ENCODE assay signal across 8 cellular contexts in the genomic region with DNA sequence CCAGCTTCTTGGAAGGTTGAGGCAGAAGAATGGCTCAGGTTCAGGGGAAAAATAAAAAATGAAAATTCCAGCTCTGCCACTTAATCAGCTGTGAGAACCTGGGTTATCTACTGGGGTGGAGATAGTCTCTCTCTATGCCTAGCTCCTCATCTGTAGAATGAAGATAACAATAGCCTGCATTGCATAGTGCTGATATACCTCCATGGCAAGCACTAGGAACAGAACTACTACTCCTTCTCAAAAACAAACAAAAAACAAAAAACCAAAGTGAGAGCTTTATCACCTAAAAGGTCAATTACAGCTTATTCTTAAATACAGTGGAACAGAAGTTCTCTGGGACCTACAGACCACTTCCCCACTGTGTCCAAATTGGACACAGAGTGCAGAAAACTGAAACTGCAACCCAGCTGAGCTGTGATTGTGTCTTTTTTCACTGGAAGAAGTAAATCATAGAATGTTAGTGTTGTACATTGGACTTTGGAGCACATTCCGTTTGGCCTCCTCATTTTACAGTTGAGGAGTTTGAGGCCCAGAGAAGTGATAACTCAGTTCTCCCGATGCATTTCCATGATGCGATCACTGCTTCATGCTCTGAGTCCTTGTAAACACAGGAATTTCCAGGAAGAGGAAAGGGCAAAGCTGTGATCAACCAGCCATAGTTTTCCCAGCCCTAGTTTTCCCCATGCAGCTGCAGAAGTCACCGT. TPM values are rescaled to one million over a fixed set of nuclear protein-coding genes. Genes with fewer than 3 reads are reported as not detected.
A peak's percentile ranks its signal among the peaks of the same experiment; 100 is the strongest.
DNase-seq lines count a peak whose midpoint lies in the region; ATAC-seq and TF ChIP-seq lines count a peak whose summit lies in the region.

No MANE protein-coding gene starts in this region.

- H3K36me3 ChIP-seq in duodenal mucosa (ENCODE audit: control insufficient read depth in 1 of 2, insufficient read depth in 2 of 2, low read length in 2 of 2) (no peaks in the 10 kb centered on the region), psoas muscle (ENCODE audit: insufficient read depth in 1 of 2, low read depth in 1 of 2) (no peaks in the 10 kb centered on the region)

- H3K27me3 ChIP-seq in duodenal mucosa (ENCODE audit: control insufficient read depth in 1 of 2, insufficient read depth in 2 of 2, low read length in 2 of 2) (no peaks in the 10 kb centered on the region), psoas muscle (ENCODE audit: insufficient read depth in 3 of 3, low read length in 2 of 3) (no peaks in the 10 kb centered on the region)

- POLR2A ChIA-PET in RWPE1 (lab: Yijun Ruan, JAX; ENCODE audit: low non-redundant PET): no interaction called here

- ATAC-seq in GM19043 (IDR thresholded peaks at IDR 0.05; ENCODE audit: low read depth, unreplicated experiment): peak; percentile 9
- ATAC-seq in HG03520 (IDR thresholded peaks at IDR 0.05; ENCODE audit: unreplicated experiment): peak; percentile 14
- ATAC-seq in psoas muscle: peak; percentile 19 to 49 (median 37)
- ATAC-seq in HG02938 (IDR thresholded peaks at IDR 0.05; ENCODE audit: unreplicated experiment): no peak

- peak overlapping the region; percentile 44 to 72 for H3K4me3 ChIP-seq in duodenal mucosa (ENCODE audit: low read depth in 1 of 2, low read length in 2 of 2)
- H3K4me3 ChIP-seq in psoas muscle: peak overlapping the region; percentile 47

- DNase-seq in psoas muscle (no peak), GM20000 (ENCODE audit: low spot score) (no peak), amygdala (lab: John Stamatoyannopoulos, UW) (no peak), RWPE1 (ENCODE audit: low spot score) (no peak)

- H3K9ac ChIP-seq in duodenal mucosa (ENCODE audit: low read depth in 1 of 2, low read length in 2 of 2): peak overlapping the region; percentile 4 to 41

- WGBS in psoas muscle, 3 donors: 66 to 82% (median 69%) methylated on average over 4 of the region's 4 CpGs

- H3K27ac ChIP-seq in duodenal mucosa (ENCODE audit: low read depth, low read length) (no peak overlapping the region), psoas muscle (no peak overlapping the region), RWPE1 (no peak overlapping the region)

- CTCF ChIA-PET in RWPE1 (lab: Yijun Ruan, JAX): interaction anchor here (0.6 to 1.9 kb wide), 14 partner anchors 9 to 971 kb away, joined by 3 to 18 read pairs (median 4); no protein-coding TSS in a partner anchor

- intact Hi-C loops in psoas muscle (cut with DNase I): loop anchor here (2.0 to 10.0 kb wide), 7 partner anchors 192 to 776 kb away; no protein-coding TSS in a partner anchor

- H3K9me3 ChIP-seq in duodenal mucosa (ENCODE audit: control insufficient read depth in 1 of 2, low read length in 2 of 2) (no peaks in the 10 kb centered on the region), psoas muscle (no peaks in the 10 kb centered on the region)

- H3K4me1 ChIP-seq in duodenal mucosa (ENCODE audit: control insufficient read depth in 1 of 2, insufficient read depth in 2 of 2, low read length in 2 of 2) (peaks cover 12 to 15% of the 10 kb centered on the region in 2 donors), psoas muscle (peaks cover 4% of the 10 kb centered on the region)

- TF ChIP-seq CTCF in psoas muscle (IDR thresholded peaks at IDR 0.05): no peak
- TF ChIP-seq CTCF in GM20000 (IDR thresholded peaks at IDR 0.05; ENCODE audit: extremely low read depth, missing control alignments): no peak
- TF ChIP-seq CTCF in RWPE1 (conservative IDR thresholded peaks at IDR 0.05; ENCODE audit: low read depth): no peak

RNA-seq across cellular contexts. Expression of a gene that starts 23.3 kb away (rescaled TPM):
- under 1 TPM in 3 of 4 donors, not detected in 1; 0.20 to 0.95 (median 0.62) TPM for total RNA-seq in psoas muscle
- under 1 TPM; 0.07 to 0.62 (median 0.09) TPM for polyA plus RNA-seq in psoas muscle
